23 cellular contexts compared by ENCODE assay signal in the genomic region with DNA sequence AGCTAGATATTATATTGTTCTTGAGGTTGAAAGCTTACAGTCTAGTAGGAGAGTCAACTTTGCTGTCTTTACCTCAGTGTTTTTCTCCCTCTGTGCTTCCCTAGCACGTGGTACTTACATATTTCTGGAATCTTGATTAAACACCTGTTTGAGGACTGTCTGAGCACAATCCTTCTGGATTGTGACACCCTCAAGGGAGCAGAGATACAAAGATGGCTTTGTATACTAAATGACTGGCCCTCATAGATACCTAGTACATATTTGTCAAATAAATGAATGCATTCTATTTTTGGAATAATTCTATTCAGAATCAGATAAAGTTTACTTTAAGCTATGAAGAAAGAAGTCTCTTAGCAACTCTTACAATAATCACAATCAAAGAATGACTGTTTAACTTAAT.
"Had no signal": no experiment of that assay in that cellular context is flagged by ENCODE, and none has a peak within 500 bp of the region (broad histone marks: within the 10 kb centered on the region; RNA-seq: fewer than 3 reads in every experiment).

No MANE protein-coding gene starts in this region.

- ATAC-seq: HepG2 had no signal

- DNase-seq: IMR-90, Karpas-422, KG1, MG63, NCI-H1092, NCI-H1105 treated with DMSO at 0.1 percent for 48 hours, NCI-H1417 treated with DMSO at 0.1 percent for 48 hours, NCI-H146, NCI-H1694 treated with DMSO at 0.1 percent for 48 hours, NCI-H2029, NCI-H2081 treated with DMSO at 0.1 percent for 48 hours, NCI-H2171, NCI-H226, NCI-H446, NCI-H510A, NCI-H524 treated with DMSO at 0.1 percent for 48 hours, NCI-H69, NCI-H774, RPMI8226, SHP77 treated with DMSO at 0.1 percent for 48 hours, SJCRH30, SK-N-SH had no signal

- H3K4me3 ChIP-seq: MG63, SJCRH30 had no signal

- H3K4me1 ChIP-seq: SJCRH30 had no signal

- H3K36me3 ChIP-seq: MG63, SJCRH30 had no signal

- H3K27ac ChIP-seq: SJCRH30 had no signal

- H3K9me3 ChIP-seq: MG63, SJCRH30, SK-N-SH had no signal

- H3K27me3 ChIP-seq: MG63, SJCRH30 had no signal
